In genomic region chr16:84818989-84819643, GRCh38 we compare ENCODE assay signal across 9 cellular contexts. TPM values are rescaled to one million over a fixed set of nuclear protein-coding genes. Genes with fewer than 3 reads are reported as not detected.
DNase-seq lines count a peak whose midpoint lies in the region; ATAC-seq and TF ChIP-seq lines count a peak whose summit lies in the region.
"Had no signal": no experiment of that assay in that cellular context is flagged by ENCODE, and none has a peak within 500 bp of the region (broad histone marks: within the 10 kb centered on the region; RNA-seq: fewer than 3 reads in every experiment).

No MANE protein-coding gene starts in this region.

- H3K4me1 ChIP-seq in breast epithelium (peaks cover 0 to 3% of the 10 kb centered on the region in 2 donors), duodenal mucosa (ENCODE audit: control insufficient read depth in 1 of 2, insufficient read depth in 2 of 2, low read length in 2 of 2) (peaks cover 9 to 14% of the 10 kb centered on the region in 2 donors), muscle layer of colon (ENCODE audit: insufficient read depth, low read length) (peaks cover 30% of the 10 kb centered on the region), upper lobe of left lung (peaks cover 4 to 25% (median 17%) of the 10 kb centered on the region in 4 donors)

- POLR2A ChIA-PET in MCF 10A (lab: Yijun Ruan, JAX) = interaction anchor here (0.6 kb wide), 1 partner anchor 89 kb away, joined by 4 read pairs; no protein-coding TSS in a partner anchor

- H3K4me3 ChIP-seq in breast epithelium = peak overlapping the region; percentile 57 to 83 (median 74)
- peak overlapping the region; percentile 20 to 45 for H3K4me3 ChIP-seq in duodenal mucosa (ENCODE audit: low read depth in 1 of 2, low read length in 2 of 2)
- peak overlapping the region in 1 of 2 donors; percentile 78 for H3K4me3 ChIP-seq in muscle layer of colon (ENCODE audit: low read depth in 1 of 2, low read length in 2 of 2)
- peak overlapping the region in 3 of 4 donors; percentile 43 to 65 (median 52) for H3K4me3 ChIP-seq in upper lobe of left lung

- TF ChIP-seq EP300 in upper lobe of left lung (IDR thresholded peaks at IDR 0.05) = no peak

- WGBS in upper lobe of left lung, 2 donors = 47 to 53% methylated on average over 23 to 29 of the region's 29 CpGs

- DNase-seq in breast epithelium (ENCODE audit: low spot score in 2 of 2) (no peak), MCF 10A (ENCODE audit: unreplicated experiment) (no peak), upper lobe of left lung (no peak), superior temporal gyrus (ENCODE audit: extremely low spot score) (no peak)
- no peak for DNase-seq in stimulated activated CD4-positive, alpha-beta T cell treated with anti-CD3 and anti-CD28 coated beads, Interleukin-4, amount 100 ng/mL, for 24 hours

- H3K27ac Mint-ChIP-seq in MCF 10A (ENCODE audit: low read depth, unreplicated experiment) = no peak overlapping the region
- H3K27ac Mint-ChIP-seq: activated CD4-positive, alpha-beta T cell treated with anti-CD3 and anti-CD28 coated beads, Interleukin-2, amount 10 ng/mL, durations not matched to agents 24 days and 14 days had no signal

- no peak for ATAC-seq in upper lobe of left lung (ENCODE audit: low FRiP score in 2 of 2)
- no peak for ATAC-seq in GM19395 (IDR thresholded peaks at IDR 0.05; ENCODE audit: unreplicated experiment)

- H3K9me3 Mint-ChIP-seq in MCF 10A (ENCODE audit: unreplicated experiment) = no peaks in the 10 kb centered on the region
- H3K9me3 Mint-ChIP-seq: activated CD4-positive, alpha-beta T cell treated with anti-CD3 and anti-CD28 coated beads, Interleukin-2, amount 10 ng/mL, durations not matched to agents 24 days and 14 days had no signal

- H3K9me3 ChIP-seq in breast epithelium (no peaks in the 10 kb centered on the region), duodenal mucosa (ENCODE audit: control insufficient read depth in 1 of 2, low read length in 2 of 2) (no peaks in the 10 kb centered on the region), muscle layer of colon (ENCODE audit: low read length) (no peaks in the 10 kb centered on the region), upper lobe of left lung (no peaks in the 10 kb centered on the region)

- BruUV-seq in MCF 10A (replicated peaks; lab: Mats Ljungman, UMichigan) = no TSS peak

- H3K36me3 ChIP-seq in breast epithelium = no peaks in the 10 kb centered on the region
- no peaks in the 10 kb centered on the region for H3K36me3 ChIP-seq in duodenal mucosa (ENCODE audit: control insufficient read depth in 1 of 2, insufficient read depth in 2 of 2, low read length in 2 of 2)
- H3K36me3 ChIP-seq in muscle layer of colon (ENCODE audit: insufficient read depth, low read length) = peaks cover under 1% of the 10 kb centered on the region
- no peaks in the 10 kb centered on the region for H3K36me3 ChIP-seq in upper lobe of left lung

- H3K27me3 ChIP-seq in breast epithelium (no peaks in the 10 kb centered on the region), duodenal mucosa (ENCODE audit: control insufficient read depth in 1 of 2, insufficient read depth in 2 of 2, low read length in 2 of 2) (peaks cover 7 to 22% of the 10 kb centered on the region in 2 donors), muscle layer of colon (ENCODE audit: control insufficient read depth in 1 of 2, insufficient read depth in 2 of 2, low read length in 2 of 2) (no peaks in the 10 kb centered on the region), upper lobe of left lung (no peaks in the 10 kb centered on the region)

- peaks cover 48% of the 10 kb centered on the region for H3K27me3 Mint-ChIP-seq in MCF 10A (ENCODE audit: insufficient read depth, unreplicated experiment)

- intact Hi-C loops in breast epithelium (cut with DNase I; ENCODE audit: low total_unique reads) (no loop called here), MCF 10A (cut with micrococcal nuclease) (no loop called here)

- H3K27ac ChIP-seq in breast epithelium = no peak overlapping the region
- H3K27ac ChIP-seq in duodenal mucosa (ENCODE audit: low read depth, low read length) = no peak overlapping the region
- H3K27ac ChIP-seq in muscle layer of colon (ENCODE audit: low read depth, low read length) = peak overlapping the region; percentile 24
- peak overlapping the region in 1 of 4 donors; percentile 78 for H3K27ac ChIP-seq in upper lobe of left lung

- peaks cover 6% of the 10 kb centered on the region for H3K4me1 Mint-ChIP-seq in MCF 10A (ENCODE audit: insufficient read depth, unreplicated experiment)

- no peaks in the 10 kb centered on the region for H3K36me3 Mint-ChIP-seq in MCF 10A (ENCODE audit: insufficient read depth, unreplicated experiment)

- H3K9ac ChIP-seq in duodenal mucosa (ENCODE audit: low read depth in 1 of 2, low read length in 2 of 2) = no peak overlapping the region
- no peak overlapping the region for H3K9ac ChIP-seq in muscle layer of colon (ENCODE audit: low read length)

- no peak for TF ChIP-seq POLR2A in breast epithelium (IDR thresholded peaks at IDR 0.05)
- TF ChIP-seq POLR2A in upper lobe of left lung (IDR thresholded peaks at IDR 0.05) = no peak

- TF ChIP-seq CTCF in breast epithelium (IDR thresholded peaks at IDR 0.05) (no peak), MCF 10A (IDR thresholded peaks at IDR 0.05; ENCODE audit: unreplicated experiment) (no peak), upper lobe of left lung (IDR thresholded peaks at IDR 0.05) (no peak)

- no peak overlapping the region for H3K4me3 Mint-ChIP-seq in MCF 10A (ENCODE audit: unreplicated experiment)

- CTCF ChIA-PET in MCF 10A (lab: Yijun Ruan, JAX) = interaction anchor here (0.6 kb wide), 1 partner anchor 46 kb away, joined by 3 read pairs; no protein-coding TSS in a partner anchor

RNA-seq across cellular contexts. Expression of gene CRISPLD2, which starts 0.7 kb away (rescaled TPM):
- total RNA-seq in breast epithelium = 100 to 1,000 TPM in 2 of 3 donors, 10 to 100 TPM in 1; 94.7 to 386 (median 216) TPM
- total RNA-seq in MCF 10A (2022) = 0.28 TPM in 1 of 2 replicates, not detected in the other
- total RNA-seq in upper lobe of left lung = 100 to 1,000 TPM in 1 of 6 donors, 10 to 100 TPM in 5; 30.2 to 109 (median 80.8) TPM

Comparison
In these comparisons a context has a peak if more than half of its experiments do, and no peak if none do; other contexts are left out.
1. RNA of gene CRISPLD2, which starts 0.7 kb away (total RNA-seq): 94.7 to 386 TPM in breast epithelium and 30.2 to 109 TPM in upper lobe of left lung; 0.28 TPM in MCF 10A; every median in the first group is over 10 times any median in the second.